Comparison of ENCODE assay signal across 13 cellular contexts in genomic region chr14:58898655-58899316, GRCh38.
DNase-seq lines count a peak whose midpoint lies in the region; ATAC-seq lines count a peak whose summit lies in the region.
"Had no signal": no experiment of that assay in that cellular context is flagged by ENCODE, and none has a peak within 500 bp of the region (broad histone marks: within the 10 kb centered on the region; RNA-seq: fewer than 3 reads in every experiment).

No MANE protein-coding gene starts in this region.

- H3K4me3 ChIP-seq in SJCRH30, result no peak overlapping the region

- H3K4me1 ChIP-seq in SJCRH30, result no peaks in the 10 kb centered on the region

- H3K9me3 ChIP-seq in SJCRH30 (replicated peaks), result no peaks in the 10 kb centered on the region

- no peaks in the 10 kb centered on the region for H3K27me3 ChIP-seq in SJCRH30

- DNase-seq in GM04504 (ENCODE audit: low read depth) (peak; percentile 79), SJCRH30 (no peak), fibroblast of the conjunctiva (ENCODE audit: low read depth) (peak; percentile 48), renal cortical epithelial cell (ENCODE audit: low read depth) (peak; percentile 85), globus pallidus (ENCODE audit: low spot score) (no peak), NCI-H2029 (lab: John Stamatoyannopoulos, UW) (no peak)
- DNase-seq in NK-92 treated with Interleukin-12 subunit alpha and Interleukin-12 subunit beta, amount 100 ng/mL, for 24 hours (lab: John Stamatoyannopoulos, UW), result no peak
- DNase-seq: activated CD4-positive, alpha-beta memory T cell treated with anti-CD3 and anti-CD28 coated beads for 36 hours; activated naive CD4-positive, alpha-beta T cell treated with Interleukin-2 at 50 U/mL for 16 hours; DMS79; NCI-H510A; stimulated activated CD4-positive, alpha-beta T cell treated with anti-CD3 and anti-CD28 coated beads, Interleukin-1b, Interleukin-23, amount 100 ng/mL, for 48 hours had no signal

- peak overlapping the region; percentile 46 for H3K27ac ChIP-seq in SJCRH30

- no peaks in the 10 kb centered on the region for H3K36me3 ChIP-seq in SJCRH30

- ATAC-seq in GM19467 (IDR thresholded peaks at IDR 0.05; ENCODE audit: unreplicated experiment), result no peak

Comparison
In these comparisons a context has a peak if more than half of its experiments do, and no peak if none do; other contexts are left out.
1. DNase-seq: peak in GM04504 (single experiment), fibroblast of the conjunctiva (single experiment) and renal cortical epithelial cell (single experiment); none in SJCRH30 (0 of 2), globus pallidus (single experiment), NCI-H2029 (single experiment) and NK-92 treated with Interleukin-12 subunit alpha and Interleukin-12 subunit beta, amount 100 ng/mL, for 24 hours (single experiment).